In the genomic region with DNA sequence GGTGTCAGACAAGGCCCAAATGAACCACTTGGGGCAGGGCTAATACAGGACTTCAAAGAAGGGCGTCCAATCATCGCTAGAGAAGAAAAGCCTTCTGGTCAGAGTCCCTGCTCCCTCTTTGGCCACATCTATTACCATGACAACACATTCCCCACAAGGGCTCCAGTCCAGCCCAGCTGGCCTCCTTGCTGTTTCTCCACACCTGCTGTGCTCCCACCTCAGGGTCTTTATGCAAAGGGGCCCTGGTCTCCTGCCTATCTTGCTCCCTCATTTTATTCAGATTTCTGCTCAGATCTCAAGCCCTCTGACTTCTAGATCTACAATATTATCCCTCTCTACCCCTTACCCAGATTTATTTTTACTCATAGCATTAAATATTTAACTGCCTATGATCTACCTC, we compare ENCODE assay signal across 25 cellular contexts. TPM values are rescaled to one million over a fixed set of nuclear protein-coding genes. Genes with fewer than 3 reads are reported as not detected.
"Had no signal": no experiment of that assay in that cellular context is flagged by ENCODE, and none has a peak within 500 bp of the region (broad histone marks: within the 10 kb centered on the region; RNA-seq: fewer than 3 reads in every experiment).

No MANE protein-coding gene starts in this region.

- H3K4me2 ChIP-seq: SK-N-SH had no signal

- H3K27me3 Mint-ChIP-seq: activated CD4-positive, alpha-beta memory T cell treated with anti-CD3 and anti-CD28 coated beads, Interleukin-2, amount 10 ng/mL, durations not matched to agents 7 days and 5 days; activated CD4-positive, alpha-beta T cell treated with anti-CD3 and anti-CD28 coated beads for 36 hours; activated naive CD4-positive, alpha-beta T cell treated with anti-CD3 and anti-CD28 coated beads, Interleukin-2, amount 10 ng/mL, durations not matched to agents 7 days and 5 days; activated T-helper 17 cell treated with anti-CD3 and anti-CD28 coated beads, Interleukin-2, amount 50 U/mL, for 72 hours had no signal

- H3K9me2 ChIP-seq: SK-N-SH had no signal

- H3K9me3 Mint-ChIP-seq: activated CD4-positive, alpha-beta memory T cell treated with anti-CD3 and anti-CD28 coated beads, Interleukin-2, amount 10 ng/mL, durations not matched to agents 7 days and 5 days; activated naive CD4-positive, alpha-beta T cell treated with anti-CD3 and anti-CD28 coated beads, Interleukin-2, amount 10 ng/mL, durations not matched to agents 7 days and 5 days; activated naive CD8-positive, alpha-beta T cell treated with anti-CD3 and anti-CD28 coated beads for 36 hours; activated T-helper 17 cell treated with anti-CD3 and anti-CD28 coated beads, Interleukin-2, amount 50 U/mL, for 72 hours had no signal

- H3K9me3 ChIP-seq: SK-N-SH had no signal

- ATAC-seq: activated CD4-positive, alpha-beta T cell treated with anti-CD3 and anti-CD28 coated beads for 36 hours; activated T-helper 17 cell treated with anti-CD3 and anti-CD28 coated beads, Interleukin-2, amount 50 U/mL, for 72 hours had no signal

- DNase-seq: activated CD4-positive, alpha-beta memory T cell treated with anti-CD3 and anti-CD28 coated beads, Interleukin-2, amount 10 ng/mL, durations not matched to agents 7 days and 5 days; activated CD4-positive, alpha-beta T cell treated with anti-CD3 and anti-CD28 coated beads for 36 hours; activated CD4-positive, alpha-beta T cell treated with anti-CD3 and anti-CD28 coated beads, Interleukin-2, amount 50 U/mL, for 1 hour; activated gamma-delta T cell; activated naive CD4-positive, alpha-beta T cell treated with anti-CD3 and anti-CD28 coated beads, Interleukin-2, amount 10 ng/mL, durations not matched to agents 7 days and 5 days; activated naive CD8-positive, alpha-beta T cell treated with anti-CD3 and anti-CD28 coated beads for 36 hours; activated T-cell treated with anti-CD3 and anti-CD28 coated beads for 4 hours; activated T-cell treated with anti-CD3 and anti-CD28 coated beads, Interleukin-2, amount 50 U/mL, for 48 hours; cerebellar nuclear complex; Karpas-422; MM.1S; NCI-H1694; NCI-H2029; NCI-H2107; NCI-H2171 treated with DMSO at 0.1 percent for 48 hours; NCI-H226; NCI-H510A; NCI-H526 treated with DMSO at 0.1 percent for 48 hours; SK-N-SH; T-helper 1 cell had no signal

- H3K27ac Mint-ChIP-seq: activated CD4-positive, alpha-beta memory T cell treated with anti-CD3 and anti-CD28 coated beads, Interleukin-2, amount 10 ng/mL, durations not matched to agents 7 days and 5 days; activated CD4-positive, alpha-beta T cell treated with anti-CD3 and anti-CD28 coated beads for 36 hours; activated naive CD4-positive, alpha-beta T cell treated with anti-CD3 and anti-CD28 coated beads, Interleukin-2, amount 10 ng/mL, durations not matched to agents 7 days and 5 days; activated naive CD8-positive, alpha-beta T cell treated with anti-CD3 and anti-CD28 coated beads for 36 hours; activated T-helper 17 cell treated with anti-CD3 and anti-CD28 coated beads, Interleukin-2, amount 50 U/mL, for 72 hours had no signal

- H3K27ac ChIP-seq: VCaP had no signal

- H3K9ac ChIP-seq: SK-N-SH had no signal

- H3K4me3 Mint-ChIP-seq: activated CD4-positive, alpha-beta memory T cell treated with anti-CD3 and anti-CD28 coated beads, Interleukin-2, amount 10 ng/mL, durations not matched to agents 7 days and 5 days; activated CD4-positive, alpha-beta T cell treated with anti-CD3 and anti-CD28 coated beads for 36 hours; activated naive CD4-positive, alpha-beta T cell treated with anti-CD3 and anti-CD28 coated beads, Interleukin-2, amount 10 ng/mL, durations not matched to agents 7 days and 5 days; activated naive CD8-positive, alpha-beta T cell treated with anti-CD3 and anti-CD28 coated beads for 36 hours; activated T-helper 17 cell treated with anti-CD3 and anti-CD28 coated beads, Interleukin-2, amount 50 U/mL, for 72 hours had no signal

- H3K4me1 Mint-ChIP-seq: activated CD4-positive, alpha-beta memory T cell treated with anti-CD3 and anti-CD28 coated beads, Interleukin-2, amount 10 ng/mL, durations not matched to agents 7 days and 5 days; activated CD4-positive, alpha-beta T cell treated with anti-CD3 and anti-CD28 coated beads for 36 hours; activated naive CD4-positive, alpha-beta T cell treated with anti-CD3 and anti-CD28 coated beads, Interleukin-2, amount 10 ng/mL, durations not matched to agents 7 days and 5 days; activated naive CD8-positive, alpha-beta T cell treated with anti-CD3 and anti-CD28 coated beads for 36 hours; activated T-helper 17 cell treated with anti-CD3 and anti-CD28 coated beads, Interleukin-2, amount 50 U/mL, for 72 hours had no signal

- H3K36me3 Mint-ChIP-seq: activated naive CD4-positive, alpha-beta T cell treated with anti-CD3 and anti-CD28 coated beads, Interleukin-2, amount 10 ng/mL, durations not matched to agents 7 days and 5 days; activated naive CD8-positive, alpha-beta T cell treated with anti-CD3 and anti-CD28 coated beads for 36 hours had no signal

RNA-seq across cellular contexts. Expression of a gene that starts 58.0 kb away (rescaled TPM):
- total RNA-seq: activated CD4-positive, alpha-beta memory T cell treated with anti-CD3 and anti-CD28 coated beads, Interleukin-2, amount 10 ng/mL, durations not matched to agents 7 days and 5 days; activated CD4-positive, alpha-beta T cell treated with anti-CD3 and anti-CD28 coated beads for 36 hours; activated CD8-positive, alpha-beta memory T cell treated with anti-CD3 and anti-CD28 coated beads for 36 hours; activated naive CD8-positive, alpha-beta T cell treated with anti-CD3 and anti-CD28 coated beads for 36 hours; activated T-helper 17 cell treated with anti-CD3 and anti-CD28 coated beads, Interleukin-2, amount 50 U/mL, for 72 hours; OCI-LY7; T-helper 2 cell treated with Interferon-gamma antibody and Interleukin-4, amounts not matched to agents 100 ng/mL and 5 ng/mL, for 36 hours had no signal
